8 cellular contexts compared by ENCODE assay signal in genomic region chr1:42953182-42954180, GRCh38. TPM values are rescaled to one million over a fixed set of nuclear protein-coding genes. Genes with fewer than 3 reads are reported as not detected.
A peak's percentile ranks its signal among the peaks of the same experiment; 100 is the strongest.
DNase-seq lines count a peak whose midpoint lies in the region; ATAC-seq and TF ChIP-seq lines count a peak whose summit lies in the region.

No MANE protein-coding gene starts in this region.

- peaks cover 10% of the 10 kb centered on the region for H3K23me2 ChIP-seq in H9 (ENCODE audit: insufficient read length, low read depth, low read length, poor library complexity, severe bottlenecking)

- TF ChIP-seq CTCF in H9 (conservative IDR thresholded peaks at IDR 0.05) (no peak), RWPE2 (IDR thresholded peaks at IDR 0.05; ENCODE audit: poor library complexity, severe bottlenecking) (no peak), retinal pigment epithelial cell (conservative IDR thresholded peaks at IDR 0.05; ENCODE audit: low read depth, low read length) (no peak)

- no peak overlapping the region for H2AK5ac ChIP-seq in H9 (ENCODE audit: insufficient read length, low read length)

- peaks cover 13% of the 10 kb centered on the region for H3K4me1 ChIP-seq in H9 (ENCODE audit: insufficient read depth, low read length)
- H3K4me1 ChIP-seq in RWPE2 (ENCODE audit: insufficient read depth, poor library complexity, severe bottlenecking) = peaks cover 72% of the 10 kb centered on the region

- no peak overlapping the region for H4K8ac ChIP-seq in H9 (replicated peaks; ENCODE audit: insufficient read length, low read depth, low read length)

- peaks cover 4% of the 10 kb centered on the region for H4K20me1 ChIP-seq in H9 (ENCODE audit: control insufficient read depth, insufficient read depth, insufficient read length)

- no peaks in the 10 kb centered on the region for H3K9me3 ChIP-seq in H9 (ENCODE audit: control insufficient read depth, low read depth, low read length)
- no peaks in the 10 kb centered on the region for H3K9me3 ChIP-seq in RWPE2 (ENCODE audit: severe bottlenecking)

- H2BK12ac ChIP-seq in H9 (ENCODE audit: insufficient read length, low read depth, low read length) = no peak overlapping the region

- H3K9me3 Mint-ChIP-seq in H9 = peaks cover 0 to 7% of the 10 kb centered on the region in 2 experiments; a peak in 2 of 5 replicates

- no peak overlapping the region for H3T11ph ChIP-seq in H9 (ENCODE audit: low read length)

- H3K27me3 ChIP-seq in H9 (ENCODE audit: insufficient read depth, low read length) (no peaks in the 10 kb centered on the region), RWPE2 (ENCODE audit: insufficient read depth, poor library complexity, severe bottlenecking) (no peaks in the 10 kb centered on the region)

- H3K14ac ChIP-seq in H9 (ENCODE audit: insufficient read depth, low read length) = no peak overlapping the region

- no peak overlapping the region for H3K56ac ChIP-seq in H9 (ENCODE audit: insufficient read length, low read depth, low read length)

- no peak overlapping the region for H4K5ac ChIP-seq in H9 (ENCODE audit: insufficient read length, low read depth, low read length)

- no peak overlapping the region for H3K9ac ChIP-seq in H9 (ENCODE audit: extremely low read depth, insufficient read length, low read length)

- ATAC-seq in RWPE2 (ENCODE audit: low read depth) (no peak), sciatic nerve (no peak), HG02642 (IDR thresholded peaks at IDR 0.05; ENCODE audit: poor library complexity, unreplicated experiment) (no peak)

- H3K36me3 Mint-ChIP-seq in H9 (ENCODE audit: insufficient read depth in 1 of 3, low read depth in 3 of 3) = peaks cover 47 to 75% (median 59%) of the 10 kb centered on the region in 3 experiments

- H2AFZ ChIP-seq in H9 (ENCODE audit: low read length) = no peak overlapping the region

- H3K79me1 ChIP-seq in H9 (ENCODE audit: insufficient read depth, low read depth, low read length, poor library complexity, severe bottlenecking) = peaks cover 3% of the 10 kb centered on the region

- no peaks in the 10 kb centered on the region; the same call in 1 of the 2 replicates for H3K27me3 Mint-ChIP-seq in H9 (ENCODE audit: low read depth)

- peak overlapping the region in 2 of 3 experiments; percentile 53; a peak in 2 of 7 replicates for H3K27ac Mint-ChIP-seq in H9

- H2BK15ac ChIP-seq in H9 (ENCODE audit: low read depth, low read length) = no peak overlapping the region

- no peak overlapping the region for H4K91ac ChIP-seq in H9 (ENCODE audit: insufficient read length, low read depth, low read length)

- H3K18ac ChIP-seq in H9 (ENCODE audit: insufficient read length, low read depth, low read length) = no peak overlapping the region

- no peak overlapping the region for H3K4ac ChIP-seq in H9 (ENCODE audit: low read depth, low read length)

- WGBS in H9 (ENCODE audit: extremely low coverage, insufficient read length, low lambda C conversion rate) = no CpG with 5 or more reads among the region's 13 CpGs

- no peak overlapping the region for H2BK5ac ChIP-seq in H9 (ENCODE audit: insufficient read length, low read length)

- H3K36me3 ChIP-seq in RWPE2 (ENCODE audit: low read depth) = peaks cover 91% of the 10 kb centered on the region

- DNase-seq in H9 = no peak
- DNase-seq in RWPE2 (ENCODE audit: low spot score) = no peak
- no peak for DNase-seq in epithelial cell of prostate (ENCODE audit: low read depth, low spot score)
- no peak for DNase-seq in retinal pigment epithelial cell (ENCODE audit: low read depth)
- DNase-seq in sciatic nerve (ENCODE audit: low spot score) = no peak
- DNase-seq in DMS 273 treated with DMSO at 0.1 percent for 48 hours (lab: John Stamatoyannopoulos, UW) = no peak
- DNase-seq in LoVo (ENCODE audit: low spot score) = no peak

- no peak overlapping the region for H3K4me2 ChIP-seq in H9 (ENCODE audit: insufficient read depth, insufficient read length, low read length)

- no peak overlapping the region for H2BK120ac ChIP-seq in H9 (ENCODE audit: low read depth, low read length, poor library complexity, severe bottlenecking)

- H3K79me2 ChIP-seq in H9 (ENCODE audit: insufficient read depth, low read length) = peaks cover 87% of the 10 kb centered on the region

- no peak overlapping the region for H3K4me3 ChIP-seq in RWPE2 (ENCODE audit: severe bottlenecking)
- peak overlapping the region; percentile 100 for H3K4me3 ChIP-seq in retinal pigment epithelial cell (ENCODE audit: low read length)

- no peak overlapping the region for H2BK20ac ChIP-seq in H9 (ENCODE audit: low read depth, low read length, poor library complexity, severe bottlenecking)

- intact Hi-C loops in sciatic nerve (cut with DNase I) = no loop called here

- peak overlapping the region; percentile 7 to 99; a peak in 4 of 5 replicates for H3K4me3 Mint-ChIP-seq in H9

- peaks cover 73 to 77% of the 10 kb centered on the region in 2 experiments for H3K4me1 Mint-ChIP-seq in H9

- H3K23ac ChIP-seq in H9 (ENCODE audit: insufficient read length, low read depth, low read length) = no peak overlapping the region

- H3K27ac ChIP-seq in H9 (ENCODE audit: insufficient read length, low read depth, low read length) = no peak overlapping the region
- H3K27ac ChIP-seq in RWPE2 (ENCODE audit: poor library complexity, severe bottlenecking) = peak overlapping the region; percentile 99
- peak overlapping the region; percentile 98 for H3K27ac ChIP-seq in epithelial cell of prostate

RNA-seq across cellular contexts. Expression of gene SLC2A1, which starts 5.2 kb away (rescaled TPM):
- total RNA-seq in H9 (2021) (186 and 187 TPM in 2 replicates), sciatic nerve (968 TPM)
